8 cellular contexts compared by ENCODE assay signal in genomic region chr11:10305262-10305963, GRCh38. TPM values are rescaled to one million over a fixed set of nuclear protein-coding genes. Genes with fewer than 3 reads are reported as not detected.
DNase-seq lines count a peak whose midpoint lies in the region; ATAC-seq, FAIRE-seq and TF ChIP-seq lines count a peak whose summit lies in the region.

No MANE protein-coding gene starts in this region.

- H3K27me3 ChIP-seq in left lung (peaks cover 0 to 38% of the 10 kb centered on the region in 2 donors), stomach smooth muscle (ENCODE audit: control insufficient read depth in 1 of 2, insufficient read depth in 2 of 2, low read length in 2 of 2) (no peaks in the 10 kb centered on the region)

- H3K4me1 Mint-ChIP-seq in chondrocyte (ENCODE audit: low read depth), result peaks cover 69% of the 10 kb centered on the region

- peaks cover 27 to 83% of the 10 kb centered on the region in 2 donors for H3K4me1 ChIP-seq in left lung
- H3K4me1 ChIP-seq in stomach smooth muscle (ENCODE audit: control insufficient read depth, insufficient read depth, low read length), result peaks cover 56% of the 10 kb centered on the region

- CTCF ChIA-PET in RWPE1 (lab: Yijun Ruan, JAX), result interaction anchor here (0.6 to 0.8 kb wide), 2 partner anchors 61 to 1816 kb away, joined by 3 to 5 read pairs; no protein-coding TSS in a partner anchor

- H3K4me3 ChIP-seq in left lung, result peak overlapping the region; percentile 37 to 60
- peak overlapping the region; percentile 62 to 94 for H3K4me3 ChIP-seq in stomach smooth muscle (ENCODE audit: low read length in 2 of 2)

- H3K9me3 ChIP-seq in left lung (no peaks in the 10 kb centered on the region), stomach smooth muscle (ENCODE audit: control insufficient read depth in 2 of 2, low read length in 2 of 2) (no peaks in the 10 kb centered on the region)

- H3K36me3 ChIP-seq in left lung (peaks cover 0 to 14% of the 10 kb centered on the region in 2 donors), stomach smooth muscle (ENCODE audit: control insufficient read depth in 2 of 2, insufficient read depth in 2 of 2, low read length in 2 of 2) (no peaks in the 10 kb centered on the region)

- POLR2A ChIA-PET in RWPE1 (lab: Yijun Ruan, JAX; ENCODE audit: low non-redundant PET), result interaction anchor here (0.6 to 1.8 kb wide), 7 partner anchors 13 to 732 kb away, joined by 3 to 6 read pairs (median 4); partner anchors contain the start of gene WEE1

- peak overlapping the region; percentile 94 for H3K27ac ChIP-seq in RWPE1
- H3K27ac ChIP-seq in left lung, result peak overlapping the region; percentile 35 to 94
- peak overlapping the region; percentile 94 for H3K27ac ChIP-seq in stomach smooth muscle (ENCODE audit: low read length)

- DNase-seq in NCI-H82 (lab: John Stamatoyannopoulos, UW) (peak; percentile 58), NCI-H82 treated with DMSO at 0.1 percent for 48 hours (lab: John Stamatoyannopoulos, UW; ENCODE audit: unreplicated experiment) (no peak), RWPE1 (ENCODE audit: low spot score) (no peak), chondrocyte (ENCODE audit: low spot score) (no peak), left lung (peak; percentile 55 to 88), D721Med (ENCODE audit: insufficient read length, low spot score) (no peak)
- DNase-seq in activated CD4-positive, CD25-positive, alpha-beta regulatory T cell (lab: John Stamatoyannopoulos, UW), result no peak

- H3K36me3 Mint-ChIP-seq in chondrocyte (ENCODE audit: low read depth), result peaks cover 9% of the 10 kb centered on the region

- H3K27ac Mint-ChIP-seq in chondrocyte (ENCODE audit: unreplicated experiment), result peak overlapping the region; percentile 94

- no peak for FAIRE-seq in D721Med (lab: Jason Lieb, UNC)

- no peaks in the 10 kb centered on the region for H3K9me3 Mint-ChIP-seq in chondrocyte (ENCODE audit: low read depth)

- H3K9ac ChIP-seq in stomach smooth muscle (ENCODE audit: low read length in 2 of 2), result peak overlapping the region; percentile 71 to 78

- ATAC-seq in left lung, result peak; percentile 2

- peak overlapping the region; percentile 99 for H3K4me3 Mint-ChIP-seq in chondrocyte (ENCODE audit: unreplicated experiment)

- no peaks in the 10 kb centered on the region for H3K27me3 Mint-ChIP-seq in chondrocyte (ENCODE audit: low read depth)

- intact Hi-C loops in left lung (cut with DNase I), result loop anchor here (5.0 to 10.0 kb wide), 3 partner anchors 98 to 551 kb away; no protein-coding TSS in a partner anchor

- no peak for TF ChIP-seq CTCF in RWPE1 (conservative IDR thresholded peaks at IDR 0.05; ENCODE audit: low read depth)
- no peak for TF ChIP-seq CTCF in chondrocyte (IDR thresholded peaks at IDR 0.05)
- no peak for TF ChIP-seq CTCF in left lung (IDR thresholded peaks at IDR 0.05)
- TF ChIP-seq CTCF in D721Med (IDR thresholded peaks at IDR 0.05; ENCODE audit: insufficient read depth, missing control alignments), result no peak

RNA-seq across cellular contexts. Expression of gene ADM, which starts 0.5 kb away (rescaled TPM):
- total RNA-seq in chondrocyte (33.0 to 53.8 TPM (median 49.2 TPM) in 3 replicates), left lung (10 to 100 TPM in 1 of 2 donors, 1 to 10 TPM in 1; 7.3 to 51.4 TPM)

RNA-seq across cellular contexts. Expression of gene SBF2, which starts 11.4 kb away (rescaled TPM):
- total RNA-seq in chondrocyte, result 44.5 to 49.2 TPM (median 47.8 TPM) in 3 replicates
- 10 to 100 TPM; 25.7 to 34.0 TPM for total RNA-seq in left lung

Comparison
In these comparisons a context has a peak if more than half of its experiments do, and no peak if none do; other contexts are left out.
1. DNase-seq: peak in NCI-H82 (single experiment) and left lung (2 of 2); none in NCI-H82 treated with DMSO at 0.1 percent for 48 hours (single experiment), RWPE1 (single experiment), chondrocyte (single experiment), activated CD4-positive, CD25-positive, alpha-beta regulatory T cell (0 of 4) and D721Med (single experiment).
2. Peak in every context shown above with its lines, with median percentiles within 50 percentile points of each other: H3K27ac ChIP-seq.